27 cellular contexts compared by ENCODE assay signal in genomic region chr2:83703598-83703997, GRCh38.
"Had no signal": no experiment of that assay in that cellular context is flagged by ENCODE, and none has a peak within 500 bp of the region (broad histone marks: within the 10 kb centered on the region; RNA-seq: fewer than 3 reads in every experiment).

No MANE protein-coding gene starts in this region.

- H3K27ac ChIP-seq: neutrophil, ovary, parathyroid adenoma, psoas muscle, skin epidermis, stomach, thoracic aorta, thyroid gland, tibial nerve, upper lobe of left lung, vagina had no signal

- H3K27me3 ChIP-seq: neutrophil, ovary, stomach, thyroid gland, tibial nerve, upper lobe of left lung, vagina had no signal

- H3K4me3 ChIP-seq: ovary, psoas muscle, skin epidermis, stomach, thoracic aorta, thyroid gland, tibial nerve, upper lobe of left lung, vagina had no signal

- H3K36me3 ChIP-seq: neutrophil, ovary, stomach, thoracic aorta, thyroid gland, tibial nerve, upper lobe of left lung, vagina had no signal

- H3K4me1 ChIP-seq: parathyroid adenoma, psoas muscle, stomach, thyroid gland, tibial nerve, upper lobe of left lung, vagina had no signal

- FAIRE-seq: urothelium cell line had no signal

- H3K9ac ChIP-seq: parathyroid adenoma had no signal

- H3K79me2 ChIP-seq: parathyroid adenoma had no signal

- DNase-seq: naive thymus-derived CD8-positive, alpha-beta T cell; nephron progenitor cell; occipital lobe; ovary; posterior cingulate gyrus; psoas muscle; right cardiac atrium; stimulated activated CD4-positive, alpha-beta T cell treated with anti-CD3 and anti-CD28 coated beads, Interleukin-15, amount 100 ng/mL, for 24 hours; stimulated activated CD4-positive, alpha-beta T cell treated with anti-CD3 and anti-CD28 coated beads, Interleukin-2, amount 100 ng/mL, for 24 hours; stimulated activated CD4-positive, alpha-beta T cell treated with anti-CD3 and anti-CD28 coated beads, Interleukin-2, amount 100 ng/mL, for 48 hours; stimulated activated CD4-positive, alpha-beta T cell treated with anti-CD3 and anti-CD28 coated beads, Interleukin-4, amount 100 ng/mL, for 24 hours; stimulated activated naive B cell treated with anti-CD40 and anti-IgM and Interleukin-4, amounts not matched to agents 10 μg/mL and 1 μg/mL and 100 μg/mL, for 72 hours; stimulated activated naive CD4-positive, alpha-beta T cell treated with Interleukin-2 at 50 U/mL for 16 hours; stomach; thyroid gland; trophoblast cell; upper lobe of left lung had no signal

- H3K9me3 ChIP-seq: neutrophil, ovary, psoas muscle, stomach, thoracic aorta, thyroid gland, tibial nerve, upper lobe of left lung, vagina had no signal

- H2AFZ ChIP-seq: parathyroid adenoma had no signal

- ATAC-seq: naive thymus-derived CD8-positive, alpha-beta T cell; natural killer cell treated with Interleukin-12 subunit alpha and Interleukin-12 subunit beta and Interleukin-15 and Interleukin-18, amount 100 ng/mL, for 72 hours; psoas muscle; right cardiac atrium; sciatic nerve; stimulated activated effector memory CD8-positive, alpha-beta T cell treated with anti-CD3 and anti-CD28 coated beads, Interleukin-12 subunit alpha, Interleukin-12 subunit beta, amount 100 ng/mL, for 72 hours; stimulated activated naive B cell treated with anti-CD40 and anti-IgM and Interleukin-4, amounts not matched to agents 10 μg/mL and 1 μg/mL and 100 μg/mL, for 72 hours had no signal
